In genomic region chr1:40668769-40669525, GRCh38 we compare ENCODE assay signal across 1 cellular context.
TF ChIP-seq lines count a peak whose summit lies in the region.

No MANE protein-coding gene starts in this region.

TF ChIP-seq in GM12878, 131 proteins besides CTCF, POLR2A, EP300 and RAD21 (continued from another document and continues in another):
- TF ChIP-seq RAD51 (IDR thresholded peaks at IDR 0.05), result peak; percentile 24; the same call in 1 of the 2 replicates
- no peak for TF ChIP-seq NR2C1 (IDR thresholded peaks at IDR 0.05)
- TF ChIP-seq, protein P1, sequence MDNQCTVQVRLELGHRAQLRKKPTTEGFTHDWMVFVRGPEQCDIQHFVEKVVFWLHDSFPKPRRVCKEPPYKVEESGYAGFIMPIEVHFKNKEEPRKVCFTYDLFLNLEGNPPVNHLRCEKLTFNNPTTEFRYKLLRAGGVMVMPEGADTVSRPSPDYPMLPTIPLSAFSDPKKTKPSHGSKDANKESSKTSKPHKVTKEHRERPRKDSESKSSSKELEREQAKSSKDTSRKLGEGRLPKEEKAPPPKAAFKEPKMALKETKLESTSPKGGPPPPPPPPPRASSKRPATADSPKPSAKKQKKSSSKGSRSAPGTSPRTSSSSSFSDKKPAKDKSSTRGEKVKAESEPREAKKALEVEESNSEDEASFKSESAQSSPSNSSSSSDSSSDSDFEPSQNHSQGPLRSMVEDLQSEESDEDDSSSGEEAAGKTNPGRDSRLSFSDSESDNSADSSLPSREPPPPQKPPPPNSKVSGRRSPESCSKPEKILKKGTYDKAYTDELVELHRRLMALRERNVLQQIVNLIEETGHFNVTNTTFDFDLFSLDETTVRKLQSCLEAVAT (IDR thresholded peaks at IDR 0.05), result 0 out of 2 replicates have a peak, but pooled peaks have one; percentile 18
- TF ChIP-seq ESRRA (IDR thresholded peaks at IDR 0.05; ENCODE audit: low read length), result no peak
- TF ChIP-seq, protein P2, sequence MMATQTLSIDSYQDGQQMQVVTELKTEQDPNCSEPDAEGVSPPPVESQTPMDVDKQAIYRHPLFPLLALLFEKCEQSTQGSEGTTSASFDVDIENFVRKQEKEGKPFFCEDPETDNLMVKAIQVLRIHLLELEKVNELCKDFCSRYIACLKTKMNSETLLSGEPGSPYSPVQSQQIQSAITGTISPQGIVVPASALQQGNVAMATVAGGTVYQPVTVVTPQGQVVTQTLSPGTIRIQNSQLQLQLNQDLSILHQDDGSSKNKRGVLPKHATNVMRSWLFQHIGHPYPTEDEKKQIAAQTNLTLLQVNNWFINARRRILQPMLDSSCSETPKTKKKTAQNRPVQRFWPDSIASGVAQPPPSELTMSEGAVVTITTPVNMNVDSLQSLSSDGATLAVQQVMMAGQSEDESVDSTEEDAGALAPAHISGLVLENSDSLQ (IDR thresholded peaks at IDR 0.05), result no peak
- TF ChIP-seq BCL3 (IDR thresholded peaks at IDR 0.05; ENCODE audit: borderline replicate concordance, insufficient read depth, low read depth, low read length, poor library complexity, severe bottlenecking), result no peak
- TF ChIP-seq CUX1 (IDR thresholded peaks at IDR 0.05; ENCODE audit: insufficient replicate concordance, low read depth, low read length), result no peak
- no peak for TF ChIP-seq IRF5 (IDR thresholded peaks at IDR 0.05; ENCODE audit: borderline replicate concordance)
- no peak for TF ChIP-seq ZNF24 (IDR thresholded peaks at IDR 0.05)
- TF ChIP-seq, protein P3, sequence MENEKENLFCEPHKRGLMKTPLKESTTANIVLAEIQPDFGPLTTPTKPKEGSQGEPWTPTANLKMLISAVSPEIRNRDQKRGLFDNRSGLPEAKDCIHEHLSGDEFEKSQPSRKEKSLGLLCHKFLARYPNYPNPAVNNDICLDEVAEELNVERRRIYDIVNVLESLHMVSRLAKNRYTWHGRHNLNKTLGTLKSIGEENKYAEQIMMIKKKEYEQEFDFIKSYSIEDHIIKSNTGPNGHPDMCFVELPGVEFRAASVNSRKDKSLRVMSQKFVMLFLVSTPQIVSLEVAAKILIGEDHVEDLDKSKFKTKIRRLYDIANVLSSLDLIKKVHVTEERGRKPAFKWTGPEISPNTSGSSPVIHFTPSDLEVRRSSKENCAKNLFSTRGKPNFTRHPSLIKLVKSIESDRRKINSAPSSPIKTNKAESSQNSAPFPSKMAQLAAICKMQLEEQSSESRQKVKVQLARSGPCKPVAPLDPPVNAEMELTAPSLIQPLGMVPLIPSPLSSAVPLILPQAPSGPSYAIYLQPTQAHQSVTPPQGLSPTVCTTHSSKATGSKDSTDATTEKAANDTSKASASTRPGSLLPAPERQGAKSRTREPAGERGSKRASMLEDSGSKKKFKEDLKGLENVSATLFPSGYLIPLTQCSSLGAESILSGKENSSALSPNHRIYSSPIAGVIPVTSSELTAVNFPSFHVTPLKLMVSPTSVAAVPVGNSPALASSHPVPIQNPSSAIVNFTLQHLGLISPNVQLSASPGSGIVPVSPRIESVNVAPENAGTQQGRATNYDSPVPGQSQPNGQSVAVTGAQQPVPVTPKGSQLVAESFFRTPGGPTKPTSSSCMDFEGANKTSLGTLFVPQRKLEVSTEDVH (IDR thresholded peaks at IDR 0.05; ENCODE audit: low read depth, partially characterized antibody), result no peak
- TF ChIP-seq, protein P4, sequence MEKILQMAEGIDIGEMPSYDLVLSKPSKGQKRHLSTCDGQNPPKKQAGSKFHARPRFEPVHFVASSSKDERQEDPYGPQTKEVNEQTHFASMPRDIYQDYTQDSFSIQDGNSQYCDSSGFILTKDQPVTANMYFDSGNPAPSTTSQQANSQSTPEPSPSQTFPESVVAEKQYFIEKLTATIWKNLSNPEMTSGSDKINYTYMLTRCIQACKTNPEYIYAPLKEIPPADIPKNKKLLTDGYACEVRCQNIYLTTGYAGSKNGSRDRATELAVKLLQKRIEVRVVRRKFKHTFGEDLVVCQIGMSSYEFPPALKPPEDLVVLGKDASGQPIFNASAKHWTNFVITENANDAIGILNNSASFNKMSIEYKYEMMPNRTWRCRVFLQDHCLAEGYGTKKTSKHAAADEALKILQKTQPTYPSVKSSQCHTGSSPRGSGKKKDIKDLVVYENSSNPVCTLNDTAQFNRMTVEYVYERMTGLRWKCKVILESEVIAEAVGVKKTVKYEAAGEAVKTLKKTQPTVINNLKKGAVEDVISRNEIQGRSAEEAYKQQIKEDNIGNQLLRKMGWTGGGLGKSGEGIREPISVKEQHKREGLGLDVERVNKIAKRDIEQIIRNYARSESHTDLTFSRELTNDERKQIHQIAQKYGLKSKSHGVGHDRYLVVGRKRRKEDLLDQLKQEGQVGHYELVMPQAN (conservative IDR thresholded peaks at IDR 0.05), result 0 out of 2 replicates have a peak, but pooled peaks have one; percentile 43
- TF ChIP-seq RELB (IDR thresholded peaks at IDR 0.05; ENCODE audit: low read depth), result peak; percentile 85
- TF ChIP-seq SMAD1 (IDR thresholded peaks at IDR 0.05; ENCODE audit: low read depth, partially characterized antibody), result no peak
- TF ChIP-seq TCF12 (IDR thresholded peaks at IDR 0.05; ENCODE audit: low read depth, low read length), result peak; percentile 98
- TF ChIP-seq ZNF384 (IDR thresholded peaks at IDR 0.05; ENCODE audit: borderline replicate concordance, low read depth, low read length), result no peak
- TF ChIP-seq HDGF (IDR thresholded peaks at IDR 0.05), result no peak
- TF ChIP-seq ZNF592 (IDR thresholded peaks at IDR 0.05), result 0 out of 2 replicates have a peak, but pooled peaks have one; percentile 16
- no peak for TF ChIP-seq NR2C2 (IDR thresholded peaks at IDR 0.05; ENCODE audit: borderline replicate concordance, control insufficient read depth, insufficient read length, low read depth)
- no peak for TF ChIP-seq SMAD5 (IDR thresholded peaks at IDR 0.05; ENCODE audit: low read depth)
- TF ChIP-seq, protein P5, sequence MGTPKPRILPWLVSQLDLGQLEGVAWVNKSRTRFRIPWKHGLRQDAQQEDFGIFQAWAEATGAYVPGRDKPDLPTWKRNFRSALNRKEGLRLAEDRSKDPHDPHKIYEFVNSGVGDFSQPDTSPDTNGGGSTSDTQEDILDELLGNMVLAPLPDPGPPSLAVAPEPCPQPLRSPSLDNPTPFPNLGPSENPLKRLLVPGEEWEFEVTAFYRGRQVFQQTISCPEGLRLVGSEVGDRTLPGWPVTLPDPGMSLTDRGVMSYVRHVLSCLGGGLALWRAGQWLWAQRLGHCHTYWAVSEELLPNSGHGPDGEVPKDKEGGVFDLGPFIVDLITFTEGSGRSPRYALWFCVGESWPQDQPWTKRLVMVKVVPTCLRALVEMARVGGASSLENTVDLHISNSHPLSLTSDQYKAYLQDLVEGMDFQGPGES (IDR thresholded peaks at IDR 0.05), result no peak
- TF ChIP-seq IKZF2 (IDR thresholded peaks at IDR 0.05), result peak; percentile 38 to 48
- TF ChIP-seq HDAC6 (IDR thresholded peaks at IDR 0.05; ENCODE audit: unreplicated experiment), result no peak
- TF ChIP-seq RCOR1 (conservative IDR thresholded peaks at IDR 0.05; ENCODE audit: low read depth, low read length), result no peak
- TF ChIP-seq, protein P6, sequence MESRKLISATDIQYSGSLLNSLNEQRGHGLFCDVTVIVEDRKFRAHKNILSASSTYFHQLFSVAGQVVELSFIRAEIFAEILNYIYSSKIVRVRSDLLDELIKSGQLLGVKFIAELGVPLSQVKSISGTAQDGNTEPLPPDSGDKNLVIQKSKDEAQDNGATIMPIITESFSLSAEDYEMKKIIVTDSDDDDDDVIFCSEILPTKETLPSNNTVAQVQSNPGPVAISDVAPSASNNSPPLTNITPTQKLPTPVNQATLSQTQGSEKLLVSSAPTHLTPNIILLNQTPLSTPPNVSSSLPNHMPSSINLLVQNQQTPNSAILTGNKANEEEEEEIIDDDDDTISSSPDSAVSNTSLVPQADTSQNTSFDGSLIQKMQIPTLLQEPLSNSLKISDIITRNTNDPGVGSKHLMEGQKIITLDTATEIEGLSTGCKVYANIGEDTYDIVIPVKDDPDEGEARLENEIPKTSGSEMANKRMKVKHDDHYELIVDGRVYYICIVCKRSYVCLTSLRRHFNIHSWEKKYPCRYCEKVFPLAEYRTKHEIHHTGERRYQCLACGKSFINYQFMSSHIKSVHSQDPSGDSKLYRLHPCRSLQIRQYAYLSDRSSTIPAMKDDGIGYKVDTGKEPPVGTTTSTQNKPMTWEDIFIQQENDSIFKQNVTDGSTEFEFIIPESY (IDR thresholded peaks at IDR 0.05), result no peak
- TF ChIP-seq STAT1 (conservative IDR thresholded peaks at IDR 0.05), result 0 out of 2 replicates have a peak, but pooled peaks have one; percentile 29
